8 cellular contexts compared by ENCODE assay signal in the genomic region with DNA sequence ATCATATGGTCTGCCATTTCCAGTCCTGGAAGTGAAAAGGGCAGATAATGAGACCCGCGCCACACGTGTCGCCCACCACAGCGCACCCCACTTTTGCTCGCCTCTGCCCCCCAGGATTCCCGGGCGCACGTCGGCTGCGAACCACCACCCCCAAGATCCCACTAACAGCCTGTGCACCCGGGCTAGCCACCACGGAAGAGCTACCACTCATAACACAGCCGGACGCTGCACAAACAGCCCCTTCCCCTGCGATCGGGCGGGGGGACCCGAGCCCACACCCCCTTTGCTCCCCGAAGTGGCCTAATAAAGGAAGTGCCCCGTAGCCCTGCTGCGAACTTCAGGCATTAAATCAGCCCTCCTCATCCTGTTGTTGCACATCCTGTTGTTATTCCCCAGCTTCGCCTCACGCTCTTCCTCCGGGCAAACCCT. TPM values are rescaled to one million over a fixed set of nuclear protein-coding genes. Genes with fewer than 3 reads are reported as not detected.
A peak's percentile ranks its signal among the peaks of the same experiment; 100 is the strongest.
DNase-seq lines count a peak whose midpoint lies in the region; ATAC-seq and TF ChIP-seq lines count a peak whose summit lies in the region.

No MANE protein-coding gene starts in this region.

- H2AFZ ChIP-seq in HCT116 (ENCODE audit: low read depth, low read length, poor library complexity, severe bottlenecking), result no peak overlapping the region
- H2AFZ ChIP-seq in SU-DHL-6 (ENCODE audit: low read depth, low read length, severe bottlenecking), result no peak overlapping the region

- peak overlapping the region; percentile 92 for H3K4me2 ChIP-seq in HCT116 (ENCODE audit: low read length)
- H3K4me2 ChIP-seq in SU-DHL-6 (ENCODE audit: low read depth, low read length, poor library complexity, severe bottlenecking), result peak overlapping the region; percentile 65

- no peak for TF ChIP-seq POLR2A in HCT116 (IDR thresholded peaks at IDR 0.05; ENCODE audit: borderline replicate concordance, extremely low read depth, insufficient read depth, insufficient read length)

- CTCF ChIA-PET in HCT116 (lab: Charles Lee), result interaction anchor here (0.8 to 2.3 kb wide), 3 partner anchors 9 to 571 kb away, joined by 3 to 9 read pairs (median 7); no protein-coding TSS in a partner anchor

- H3K79me2 ChIP-seq in HCT116 (ENCODE audit: insufficient read depth, low read length) (peaks cover 27% of the 10 kb centered on the region), SU-DHL-6 (ENCODE audit: insufficient read depth, low read length) (peaks cover 35% of the 10 kb centered on the region)

- H4K20me1 ChIP-seq in HCT116 (ENCODE audit: insufficient read depth) (no peaks in the 10 kb centered on the region), SU-DHL-6 (ENCODE audit: low read depth, low read length) (no peaks in the 10 kb centered on the region)

- H3K27ac ChIP-seq in HCT116 (ENCODE audit: low read depth, low read length), result peak overlapping the region; percentile 88
- H3K27ac ChIP-seq in SU-DHL-6 (ENCODE audit: low read depth, low read length), result peak overlapping the region; percentile 92

- ATAC-seq in HCT116 (peak; percentile 3), HG03108 (IDR thresholded peaks at IDR 0.05; ENCODE audit: unreplicated experiment) (no peak)

- H3F3A ChIP-seq in SU-DHL-6 (ENCODE audit: insufficient read depth), result peaks cover 32% of the 10 kb centered on the region

- peak; percentile 14 for DNase-seq in GM10266 (ENCODE audit: extremely low spot score)
- DNase-seq in HCT116 (ENCODE audit: low read depth, low spot score), result no peak
- DNase-seq in foreskin fibroblast, result no peak
- DNase-seq in pons (ENCODE audit: low spot score), result peak; percentile 51
- no peak for DNase-seq in DMS114 treated with DMSO at 0.1 percent for 48 hours (lab: John Stamatoyannopoulos, UW; ENCODE audit: unreplicated experiment)
- no peak for DNase-seq in NCI-H1048 (lab: John Stamatoyannopoulos, UW)

- peaks cover 22 to 56% of the 10 kb centered on the region in 2 experiments for H3K4me1 ChIP-seq in HCT116 (ENCODE audit: control insufficient read depth in 1 of 2, insufficient read depth in 2 of 2, low read length in 2 of 2)

- H3K9me3 ChIP-seq in HCT116 (ENCODE audit: control insufficient read depth in 1 of 2, insufficient read depth in 1 of 2, low read depth in 1 of 2, low read length in 2 of 2) (no peaks in the 10 kb centered on the region), SU-DHL-6 (ENCODE audit: insufficient read depth, low read length) (no peaks in the 10 kb centered on the region)

- intact Hi-C loops in HCT116 (cut with micrococcal nuclease), result loop anchor here (2.0 to 10.0 kb wide), 4 partner anchors 211 to 1547 kb away; no protein-coding TSS in a partner anchor

- H3K4me3 ChIP-seq in HCT116 (replicated peaks in 1 of 2; ENCODE audit: low read depth in 1 of 2, low read length in 2 of 2) (peak overlapping the region; percentile 94 to 96), SU-DHL-6 (ENCODE audit: insufficient read depth, low read length, poor library complexity, severe bottlenecking) (peak overlapping the region; percentile 81), foreskin fibroblast (ENCODE audit: low read depth in 1 of 2, low read length in 2 of 2) (peak overlapping the region; percentile 68 to 89)

- H3K27me3 ChIP-seq in HCT116 (ENCODE audit: insufficient read depth, low read length) (no peaks in the 10 kb centered on the region), SU-DHL-6 (ENCODE audit: low read length) (no peaks in the 10 kb centered on the region)

- H3K36me3 ChIP-seq in HCT116 (ENCODE audit: control insufficient read depth in 1 of 2, insufficient read depth in 2 of 2, low read length in 2 of 2), result peaks cover 7 to 8% of the 10 kb centered on the region in 2 experiments; a peak in 1 of 4 replicates
- no peaks in the 10 kb centered on the region; the same call in 1 of the 2 replicates for H3K36me3 ChIP-seq in SU-DHL-6 (ENCODE audit: low read length)

- TF ChIP-seq CTCF in GM10266 (IDR thresholded peaks at IDR 0.05; ENCODE audit: control insufficient read depth, insufficient read depth, low read depth, missing control alignments) (no peak), HCT116 (IDR thresholded peaks at IDR 0.05 in 2 of 3, conservative IDR thresholded peaks at IDR 0.05 in 1 of 3; ENCODE audit: borderline replicate concordance in 1 of 3, insufficient read depth in 1 of 3, low read depth in 2 of 3, low read length in 2 of 3) (no peak), SU-DHL-6 (IDR thresholded peaks at IDR 0.05; ENCODE audit: insufficient read depth, low read length, poor library complexity, severe bottlenecking) (no peak), foreskin fibroblast (IDR thresholded peaks at IDR 0.05; ENCODE audit: low read depth, low read length) (no peak)

- H3K9ac ChIP-seq in HCT116 (ENCODE audit: low read length) (peak overlapping the region; percentile 92), SU-DHL-6 (ENCODE audit: low read length) (peak overlapping the region; percentile 84)

- POLR2A ChIA-PET in HCT116 (lab: Charles Lee), result interaction anchor here (0.6 to 2.4 kb wide), 26 partner anchors 9 to 1547 kb away, joined by 3 to 12 read pairs (median 4); no protein-coding TSS in a partner anchor

- RAD21 ChIA-PET in HCT116 (lab: Charles Lee; ENCODE audit: low non-redundant PET in 1 of 2, low total read pairs in 2 of 2, uncharacterized antibody in 2 of 2, unreplicated experiment in 2 of 2), result interaction anchor here in 1 of 2 experiments (1.1 to 2.1 kb wide), 2 partner anchors 160 to 509 kb away, joined by 3 to 5 read pairs; no protein-coding TSS in a partner anchor

- TF ChIP-seq RAD21 in HCT116 (IDR thresholded peaks at IDR 0.05; ENCODE audit: low read depth), result no peak

- TSS peak; percentile 94 for BruUV-seq in HCT116 (replicated peaks; lab: Mats Ljungman, UMichigan)

- H3K9me2 ChIP-seq in HCT116 (ENCODE audit: insufficient read depth) (no peaks in the 10 kb centered on the region), SU-DHL-6 (replicated peaks; ENCODE audit: insufficient read depth, low read length) (no peaks in the 10 kb centered on the region)

TF ChIP-seq in HCT116, 20 proteins besides CTCF, POLR2A, EP300 and RAD21:
- TF ChIP-seq ZFX (IDR thresholded peaks at IDR 0.05) (no peak), CEBPB (IDR thresholded peaks at IDR 0.05; ENCODE audit: low read depth) (no peak), POLR2AphosphoS5 (IDR thresholded peaks at IDR 0.05; ENCODE audit: low read depth, low read length) (no peak), EGR1 (IDR thresholded peaks at IDR 0.05; ENCODE audit: low read depth) (no peak), ZNF274 (IDR thresholded peaks at IDR 0.05; ENCODE audit: low read depth, low read length) (no peak), SRF (IDR thresholded peaks at IDR 0.05; ENCODE audit: low read depth) (no peak), FOSL1 (IDR thresholded peaks at IDR 0.05; ENCODE audit: low read depth) (no peak)
- TF ChIP-seq, protein P1, sequence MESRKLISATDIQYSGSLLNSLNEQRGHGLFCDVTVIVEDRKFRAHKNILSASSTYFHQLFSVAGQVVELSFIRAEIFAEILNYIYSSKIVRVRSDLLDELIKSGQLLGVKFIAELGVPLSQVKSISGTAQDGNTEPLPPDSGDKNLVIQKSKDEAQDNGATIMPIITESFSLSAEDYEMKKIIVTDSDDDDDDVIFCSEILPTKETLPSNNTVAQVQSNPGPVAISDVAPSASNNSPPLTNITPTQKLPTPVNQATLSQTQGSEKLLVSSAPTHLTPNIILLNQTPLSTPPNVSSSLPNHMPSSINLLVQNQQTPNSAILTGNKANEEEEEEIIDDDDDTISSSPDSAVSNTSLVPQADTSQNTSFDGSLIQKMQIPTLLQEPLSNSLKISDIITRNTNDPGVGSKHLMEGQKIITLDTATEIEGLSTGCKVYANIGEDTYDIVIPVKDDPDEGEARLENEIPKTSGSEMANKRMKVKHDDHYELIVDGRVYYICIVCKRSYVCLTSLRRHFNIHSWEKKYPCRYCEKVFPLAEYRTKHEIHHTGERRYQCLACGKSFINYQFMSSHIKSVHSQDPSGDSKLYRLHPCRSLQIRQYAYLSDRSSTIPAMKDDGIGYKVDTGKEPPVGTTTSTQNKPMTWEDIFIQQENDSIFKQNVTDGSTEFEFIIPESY (IDR thresholded peaks at IDR 0.05; ENCODE audit: extremely low read depth, insufficient replicate concordance, low read length), result no peak
- TF ChIP-seq, protein P2, sequence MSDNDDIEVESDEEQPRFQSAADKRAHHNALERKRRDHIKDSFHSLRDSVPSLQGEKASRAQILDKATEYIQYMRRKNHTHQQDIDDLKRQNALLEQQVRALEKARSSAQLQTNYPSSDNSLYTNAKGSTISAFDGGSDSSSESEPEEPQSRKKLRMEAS (IDR thresholded peaks at IDR 0.05), result no peak

RNA-seq across cellular contexts. Expression of a gene that starts 0.5 kb away (rescaled TPM):
- 46.1 TPM for total RNA-seq in HCT116 (2021; ENCODE audit: unreplicated experiment)
- 37.8 and 65.9 TPM in 2 replicates for polyA plus RNA-seq in HCT116 (2012)

Comparison
In these comparisons a context has a peak if more than half of its experiments do, and no peak if none do; other contexts are left out.
1. DNase-seq: peak in GM10266 (single experiment) and pons (single experiment); none in HCT116 (single experiment), foreskin fibroblast (0 of 2), DMS114 treated with DMSO at 0.1 percent for 48 hours (single experiment) and NCI-H1048 (single experiment).
2. Peak in every context shown above with its lines, with median percentiles within 50 percentile points of each other: H3K4me3 ChIP-seq.